In the genomic region with DNA sequence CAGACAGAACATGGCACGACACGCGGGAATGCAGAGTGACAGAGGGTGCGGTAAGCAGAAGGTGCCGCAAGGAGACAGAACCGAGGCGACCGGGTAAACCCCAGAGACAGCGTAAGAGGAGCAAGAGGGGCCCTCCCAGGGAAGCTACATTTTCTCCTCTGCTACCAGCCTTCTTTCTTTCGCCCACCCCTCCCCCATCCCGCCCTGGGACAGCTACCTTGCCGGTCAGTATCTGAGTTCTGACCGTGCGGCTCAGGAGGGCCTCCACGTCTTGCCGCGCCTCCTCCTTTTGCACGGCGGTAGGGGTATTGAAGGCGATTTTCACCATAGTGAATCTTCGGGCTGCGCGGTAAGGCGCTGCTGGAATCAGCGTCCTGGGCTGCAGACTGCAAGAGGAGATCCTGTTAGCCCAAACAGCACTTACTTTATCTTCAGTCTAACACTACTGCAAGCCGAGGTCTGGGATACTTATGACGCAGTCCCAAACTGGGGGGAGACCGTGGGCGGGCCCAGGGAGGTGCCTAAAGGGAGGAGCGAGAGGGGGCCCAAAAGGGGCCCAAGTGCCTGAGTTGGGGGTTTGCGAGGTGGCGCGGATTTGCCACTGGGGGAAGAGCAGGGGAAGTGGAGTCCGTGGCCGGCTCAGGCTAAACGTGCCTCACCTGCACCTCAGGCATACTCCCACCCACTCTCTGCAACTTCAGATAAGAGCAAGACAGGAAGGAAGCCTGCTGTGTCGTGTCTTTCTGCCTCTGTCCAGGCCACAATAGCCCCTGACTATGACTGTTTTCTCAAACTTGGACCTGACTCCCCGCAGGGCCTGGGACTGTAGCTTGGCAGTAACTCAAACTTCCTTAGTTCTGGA, we compare ENCODE assay signal across 7 cellular contexts. TPM values are rescaled to one million over a fixed set of nuclear protein-coding genes. Genes with fewer than 3 reads are reported as not detected.
DNase-seq lines count a peak whose midpoint lies in the region; ATAC-seq, FAIRE-seq and TF ChIP-seq lines count a peak whose summit lies in the region.

TSS of gene ITM2A (minus strand) at position 447 of the 862 bp plus-strand sequence. CDS start at position 328, 119 bp downstream.

- H2BK20ac ChIP-seq in H1 (ENCODE audit: low read length) = no peak within 1 kb of the TSS

- peak in 1 of 2 experiments; percentile 10; a peak in 1 of 4 replicates for TF ChIP-seq RAD21 in H1 (IDR thresholded peaks at IDR 0.05 in 1 of 2, conservative IDR thresholded peaks at IDR 0.05 in 1 of 2; ENCODE audit: low read depth in 2 of 2, low read length in 2 of 2)

- no peak within 1 kb of the TSS for H4K8ac ChIP-seq in H1 (ENCODE audit: extremely low read depth, insufficient read depth, low read length)

- 3% methylated on average over 18 of the region's 38 CpGs; no CpG with 5 or more reads in 1 of the 2 experiments for WGBS in H1 (ENCODE audit: extremely low coverage in 1 of 2, insufficient coverage in 1 of 2, insufficient read length in 1 of 2, insufficient replicate concordance in 2 of 2, low coverage in 1 of 2, low lambda C conversion rate in 2 of 2, missing lambda C conversion rate in 1 of 2), 2 experiments
- WGBS in stomach, 5 donors = 2 to 27% (median 9%) methylated on average over 15 to 38 of the region's 38 CpGs

- H3K23me2 ChIP-seq in H1 (ENCODE audit: low read depth, low read length) = no peaks in the 10 kb centered on the region; the same call in 1 of the 2 replicates

- no peaks in the 10 kb centered on the region for H3K9me3 Mint-ChIP-seq in activated CD4-positive, alpha-beta memory T cell treated with anti-CD3 and anti-CD28 coated beads for 36 hours
- peaks cover 20% of the 10 kb centered on the region for H3K9me3 Mint-ChIP-seq in nephron progenitor cell

- TF ChIP-seq EP300 in H1 (IDR thresholded peaks at IDR 0.05; ENCODE audit: borderline replicate concordance in 1 of 2, low read depth in 2 of 2, low read length in 2 of 2) (no peak), stomach (IDR thresholded peaks at IDR 0.05) (no peak)

- peak; percentile 75 for DNase-seq in activated CD4-positive, alpha-beta memory T cell treated with anti-CD3 and anti-CD28 coated beads for 36 hours
- DNase-seq in H1 (ENCODE audit: low read depth in 1 of 2, low spot score in 2 of 2) (peak; percentile 15 to 53), nephron progenitor cell (peak; percentile 49), stomach (peak; percentile 34), NCI-H446 (lab: John Stamatoyannopoulos, UW) (no peak)

- H3K4me3 Mint-ChIP-seq in activated CD4-positive, alpha-beta memory T cell treated with anti-CD3 and anti-CD28 coated beads for 36 hours = peak within 1 kb of the TSS; percentile 95
- H3K4me3 Mint-ChIP-seq in nephron progenitor cell = peak within 1 kb of the TSS; percentile 86

- peaks cover 20% of the 10 kb centered on the region for H3K36me3 Mint-ChIP-seq in activated CD4-positive, alpha-beta memory T cell treated with anti-CD3 and anti-CD28 coated beads for 36 hours
- H3K36me3 Mint-ChIP-seq in nephron progenitor cell (ENCODE audit: low read depth) = no peaks in the 10 kb centered on the region

- no peak within 1 kb of the TSS for H3K18ac ChIP-seq in H1 (ENCODE audit: extremely low read depth, low read length)

- TF ChIP-seq POLR2A in H1 (IDR thresholded peaks at IDR 0.05; ENCODE audit: control extremely low read depth in 1 of 2, low read depth in 2 of 2, low read length in 2 of 2) = no peak; a peak in 1 of 3 replicates
- TF ChIP-seq POLR2A in stomach (IDR thresholded peaks at IDR 0.05) = no peak

- peak within 1 kb of the TSS; percentile 73 for H4K91ac ChIP-seq in H1 (replicated peaks; ENCODE audit: insufficient read length, low read length)

- H3K27me3 Mint-ChIP-seq in activated CD4-positive, alpha-beta memory T cell treated with anti-CD3 and anti-CD28 coated beads for 36 hours = no peaks in the 10 kb centered on the region
- peaks cover 3% of the 10 kb centered on the region for H3K27me3 Mint-ChIP-seq in nephron progenitor cell (ENCODE audit: low read depth, poor library complexity)

- H3K14ac ChIP-seq in H1 (ENCODE audit: insufficient read length) = no peak within 1 kb of the TSS

- H2BK120ac ChIP-seq in H1 (replicated peaks; ENCODE audit: low read depth, low read length) = no peak within 1 kb of the TSS

- H3K56ac ChIP-seq in H1 (replicated peaks; ENCODE audit: insufficient read length, low read depth, low read length) = peak within 1 kb of the TSS; percentile 30

- no peaks in the 10 kb centered on the region; a peak in 1 of 4 replicates for H3K79me2 ChIP-seq in H1 (ENCODE audit: control insufficient read depth in 1 of 2, insufficient read depth in 2 of 2, low read length in 2 of 2)

- H2BK12ac ChIP-seq in H1 (ENCODE audit: low read depth, low read length) = peak within 1 kb of the TSS; percentile 60; the same call in 1 of the 2 replicates

- intact Hi-C loops in activated CD4-positive, alpha-beta memory T cell treated with anti-CD3 and anti-CD28 coated beads for 36 hours (cut with micrococcal nuclease) = loop anchor here (1.0 to 5.0 kb wide), 8 partner anchors 40 to 422 kb away; partner anchors contain the start of gene P2RY10
- intact Hi-C loops in stomach (cut with DNase I; ENCODE audit: low total_unique reads) = no loop called here

- H3K4me1 ChIP-seq in H1 (replicated peaks in 1 of 4; ENCODE audit: control insufficient read depth in 3 of 4, insufficient read depth in 4 of 4, low read length in 3 of 4) (no peaks in the 10 kb centered on the region; a peak in 2 of 7 replicates), stomach (peaks cover 0 to 10% (median 0%) of the 10 kb centered on the region in 4 donors)

- H3K4ac ChIP-seq in H1 (replicated peaks; ENCODE audit: insufficient read length, low read depth, low read length) = no peak within 1 kb of the TSS

- H3K4me3 ChIP-seq in H1 (ENCODE audit: extremely low read depth in 1 of 4, insufficient read depth in 2 of 4, low read depth in 3 of 4, low read length in 4 of 4) (peak within 1 kb of the TSS; percentile 48 to 72 (median 50)), stomach (peak within 1 kb of the TSS; percentile 44 to 53 (median 52))

- H3K27me3 ChIP-seq in H1 (replicated peaks in 1 of 4; ENCODE audit: control insufficient read depth in 3 of 4, extremely low read depth in 1 of 4, insufficient read depth in 3 of 4, low read length in 3 of 4) = no peaks in the 10 kb centered on the region
- no peaks in the 10 kb centered on the region for H3K27me3 ChIP-seq in stomach

- POLR2A ChIA-PET in activated CD4-positive, alpha-beta memory T cell treated with anti-CD3 and anti-CD28 coated beads for 36 hours (lab: Charles Lee) = interaction anchor here (0.6 to 2.3 kb wide), 6 partner anchors 123 to 417 kb away, joined by 3 to 8 read pairs (median 4); no protein-coding TSS in a partner anchor
- POLR2A ChIA-PET in H1 (lab: Charles Lee; ENCODE audit: partially characterized antibody) = no interaction called here

- H2AK5ac ChIP-seq in H1 (ENCODE audit: low read depth, low read length) = no peak within 1 kb of the TSS

- CTCF ChIA-PET in activated CD4-positive, alpha-beta memory T cell treated with anti-CD3 and anti-CD28 coated beads for 36 hours (lab: Charles Lee) = interaction anchor here (0.6 to 3.0 kb wide), 3 partner anchors 41 to 84 kb away, joined by 3 to 12 read pairs (median 3); no protein-coding TSS in a partner anchor
- CTCF ChIA-PET in H1 (lab: Charles Lee; ENCODE audit: partially characterized antibody) = interaction anchor here (0.7 to 1.2 kb wide), 3 partner anchors 45 to 67 kb away, joined by 3 to 4 read pairs (median 3); no protein-coding TSS in a partner anchor

- no peak within 1 kb of the TSS for H2BK15ac ChIP-seq in H1 (ENCODE audit: low read length)

- no peak for TF ChIP-seq CTCF in H1 (IDR thresholded peaks at IDR 0.05; ENCODE audit: control extremely low read depth in 1 of 3, insufficient read depth in 1 of 3, low read depth in 1 of 3, low read length in 3 of 3)
- no peak for TF ChIP-seq CTCF in nephron progenitor cell (IDR thresholded peaks at IDR 0.05)
- no peak for TF ChIP-seq CTCF in stomach (IDR thresholded peaks at IDR 0.05)

- H3K27ac Mint-ChIP-seq in activated CD4-positive, alpha-beta memory T cell treated with anti-CD3 and anti-CD28 coated beads for 36 hours = peak within 1 kb of the TSS; percentile 95
- H3K27ac Mint-ChIP-seq in nephron progenitor cell = no peak within 1 kb of the TSS

- H3K23ac ChIP-seq in H1 (ENCODE audit: insufficient read length) = no peak within 1 kb of the TSS

- no peak within 1 kb of the TSS for H4K5ac ChIP-seq in H1 (ENCODE audit: insufficient read length, low read depth, low read length)

- ATAC-seq in GM19395 (IDR thresholded peaks at IDR 0.05; ENCODE audit: unreplicated experiment) (peak; percentile 65), HG03439 (IDR thresholded peaks at IDR 0.05; ENCODE audit: unreplicated experiment) (peak; percentile 68)

- no peak for FAIRE-seq in H1 (lab: Jason Lieb, UNC)

- no peaks in the 10 kb centered on the region for H3K79me1 ChIP-seq in H1 (ENCODE audit: low read depth, low read length)

- H3K27ac ChIP-seq in H1 (ENCODE audit: low read depth, low read length) (no peak within 1 kb of the TSS), stomach (peak within 1 kb of the TSS; percentile 13 to 78 (median 55))

- peak within 1 kb of the TSS in 3 of 4 experiments; percentile 29 to 56 (median 37); a peak in 5 of 7 replicates for H3K9ac ChIP-seq in H1 (replicated peaks in 1 of 4; ENCODE audit: extremely low read depth in 1 of 4, low read depth in 3 of 4, low read length in 3 of 4)

- H2AFZ ChIP-seq in H1 (ENCODE audit: low read length) = peak within 1 kb of the TSS; percentile 62; the same call in 1 of the 2 replicates

- no peaks in the 10 kb centered on the region for H3K36me3 ChIP-seq in H1 (ENCODE audit: control insufficient read depth in 2 of 4, insufficient read depth in 4 of 4, low read length in 3 of 4)
- H3K36me3 ChIP-seq in stomach = no peaks in the 10 kb centered on the region

- 0 out of 2 replicates have a peak within 1 kb of the TSS, but pooled peaks have one; percentile 35 for H2BK5ac ChIP-seq in H1 (ENCODE audit: low read depth, low read length)

- peaks cover 24% of the 10 kb centered on the region for H3K4me1 Mint-ChIP-seq in activated CD4-positive, alpha-beta memory T cell treated with anti-CD3 and anti-CD28 coated beads for 36 hours (ENCODE audit: low read depth)
- peaks cover 13% of the 10 kb centered on the region for H3K4me1 Mint-ChIP-seq in nephron progenitor cell

- H3K9me3 ChIP-seq in H1 (ENCODE audit: insufficient read depth in 2 of 2, low read depth in 1 of 2, low read length in 1 of 2) = no peaks in the 10 kb centered on the region
- no peaks in the 10 kb centered on the region for H3K9me3 ChIP-seq in stomach

- H3K4me2 ChIP-seq in H1 (ENCODE audit: insufficient read depth in 1 of 2, low read depth in 2 of 2, low read length in 2 of 2) = peak within 1 kb of the TSS; percentile 80 to 85

- H4K20me1 ChIP-seq in H1 (replicated peaks in 1 of 2; ENCODE audit: control insufficient read depth in 1 of 2, insufficient read depth in 2 of 2, low read length in 2 of 2) = no peaks in the 10 kb centered on the region

RNA-seq across cellular contexts. Expression of gene ITM2A, which starts in this region (rescaled TPM):
- total RNA-seq in activated CD4-positive, alpha-beta memory T cell treated with anti-CD3 and anti-CD28 coated beads for 36 hours = 10 to 100 TPM; 87.7 to 98.1 TPM
- total RNA-seq in H1 (2021; fragmentation: NEBNext Ultra II Directional; extraction: Animal tissue kit (Norgen Biotek cat#: 25700)) = 34.9 and 35.7 TPM in 2 replicates
- polyA plus RNA-seq in H1 (2011; rRNA removed) (32.3 and 52.0 TPM in 2 replicates), stomach (10 to 100 TPM in 1 of 3 donors, 1 to 10 TPM in 2; 6.7 to 10.3 (median 8.9) TPM)
- 35.9 TPM for polyA plus RNA-seq in H1 (2011; cell fraction: cytosol; rRNA removed)
- 24.2 TPM for polyA plus RNA-seq in H1 (2011; cell fraction: nucleus; rRNA removed)
- 37.8 to 49.2 TPM (median 41.7 TPM) in 4 replicates for polyA plus RNA-seq in H1 (2012, experiment 1 of 2)
- polyA plus RNA-seq in H1 (2012, experiment 2 of 2) = 11.4 TPM
- polyA plus RNA-seq in H1 (2013, experiment 1 of 2) = 77.4 TPM
- 76.9 TPM for polyA plus RNA-seq in H1 (2013, experiment 2 of 2)
- 44.9 and 62.2 TPM in 2 replicates for polyA minus RNA-seq in H1 (2011; rRNA and poly(A)+ RNA removed)
- 40.1 TPM for polyA minus RNA-seq in H1 (2011; cell fraction: cytosol; rRNA and poly(A)+ RNA removed)
- 14.0 TPM for polyA minus RNA-seq in H1 (2011; cell fraction: nucleus; rRNA and poly(A)+ RNA removed)
- total RNA-seq in stomach = 100 to 1,000 TPM in 2 of 5 donors, 10 to 100 TPM in 1, 1 to 10 TPM in 1, not detected in 1; 9.9 to 233 (median 75.7) TPM

Comparison
In these comparisons a context has a peak if more than half of its experiments do, and no peak if none do; other contexts are left out.
1. DNase-seq: peak in activated CD4-positive, alpha-beta memory T cell treated with anti-CD3 and anti-CD28 coated beads for 36 hours (single experiment), H1 (2 of 2), nephron progenitor cell (single experiment) and stomach (single experiment); none in NCI-H446 (0 of 2).